Comparison of ENCODE assay signal across 15 cellular contexts in the genomic region with DNA sequence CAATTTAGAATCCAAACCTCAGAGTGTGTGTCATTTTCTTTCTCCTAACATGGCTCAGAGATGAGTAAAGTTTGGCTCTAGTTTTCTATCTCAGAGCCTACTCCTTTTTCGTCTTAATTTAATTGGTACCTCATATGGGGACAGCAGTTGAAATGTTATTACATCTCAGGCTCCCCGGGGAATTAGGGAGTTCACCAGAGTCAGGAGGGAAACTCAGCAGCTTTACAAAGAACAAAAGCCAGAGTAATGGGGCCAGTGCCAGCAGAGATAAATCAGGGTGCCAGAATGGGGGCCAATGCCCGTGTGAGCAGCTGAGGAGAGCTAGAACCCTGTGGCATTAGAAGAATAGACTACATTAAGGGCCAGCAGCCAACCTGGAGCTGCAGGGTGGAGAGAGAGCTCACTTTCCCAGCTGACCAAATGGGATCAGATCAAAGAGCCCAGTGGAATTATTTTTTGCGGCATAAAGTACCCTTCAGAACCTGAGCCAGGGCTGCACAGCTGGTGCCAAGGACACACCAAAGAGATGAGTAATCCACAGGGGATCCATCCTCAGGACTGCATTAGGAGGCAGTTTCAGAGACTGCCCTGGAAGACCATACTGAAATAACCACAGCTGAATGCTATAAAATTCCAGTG.
DNase-seq lines count a peak whose midpoint lies in the region; ATAC-seq lines count a peak whose summit lies in the region.
"Had no signal": no experiment of that assay in that cellular context is flagged by ENCODE, and none has a peak within 500 bp of the region (broad histone marks: within the 10 kb centered on the region; RNA-seq: fewer than 3 reads in every experiment).

No MANE protein-coding gene starts in this region.

- DNase-seq in GM03348 (ENCODE audit: low spot score): peak; percentile 29
- DNase-seq in NCI-H524 treated with DMSO at 0.1 percent for 48 hours (lab: John Stamatoyannopoulos, UW): peak; percentile 35
- peak; percentile 25 for DNase-seq in fibroblast of peridontal ligament (ENCODE audit: extremely low read depth)
- DNase-seq in skeletal muscle cell (ENCODE audit: low read depth): peak; percentile 73
- no peak for DNase-seq in NCI-H1694 treated with DMSO at 0.1 percent for 48 hours (lab: John Stamatoyannopoulos, UW)
- no peak for DNase-seq in NCI-H510A (lab: John Stamatoyannopoulos, UW)
- DNase-seq: activated CD4-positive, alpha-beta T cell treated with anti-CD3 and anti-CD28 coated beads, Interleukin-2, amount 10 ng/mL, durations not matched to agents 24 days and 14 days; activated naive CD8-positive, alpha-beta T cell treated with anti-CD3 and anti-CD28 coated beads, Interleukin-2, amount 50 U/mL, for 24 hours; activated T-cell treated with anti-CD3 and anti-CD28 coated beads, Interleukin-2, amount 50 U/mL, for 4 hours; MV-4-11; Peyer's patch; testis had no signal

- ATAC-seq in GM21515 (IDR thresholded peaks at IDR 0.05; ENCODE audit: unreplicated experiment) (no peak), HG03108 (IDR thresholded peaks at IDR 0.05; ENCODE audit: unreplicated experiment) (no peak)
- ATAC-seq: activated naive CD8-positive, alpha-beta T cell treated with anti-CD3 and anti-CD28 coated beads, Interleukin-2, amount 50 U/mL, for 24 hours; activated T-cell treated with anti-CD3 and anti-CD28 coated beads, Interleukin-2, amount 50 U/mL, for 4 hours; HepG2 had no signal

- H3K4me3 ChIP-seq in skeletal muscle cell (ENCODE audit: low read depth, low read length): no peak overlapping the region
- H3K4me3 ChIP-seq: Peyer's patch, testis had no signal

Comparison
In these comparisons a context has a peak if more than half of its experiments do, and no peak if none do; other contexts are left out.
1. DNase-seq: peak in GM03348 (single experiment), NCI-H524 treated with DMSO at 0.1 percent for 48 hours (single experiment), fibroblast of peridontal ligament (single experiment) and skeletal muscle cell (single experiment); none in NCI-H1694 treated with DMSO at 0.1 percent for 48 hours (single experiment) and NCI-H510A (single experiment).